In genomic region chr3:159971311-159971710, GRCh38 we compare ENCODE assay signal across 22 cellular contexts. TPM values are rescaled to one million over a fixed set of nuclear protein-coding genes. Genes with fewer than 3 reads are reported as not detected.
DNase-seq lines count a peak whose midpoint lies in the region; ATAC-seq, FAIRE-seq and TF ChIP-seq lines count a peak whose summit lies in the region.
"Had no signal": no experiment of that assay in that cellular context is flagged by ENCODE, and none has a peak within 500 bp of the region (broad histone marks: within the 10 kb centered on the region; RNA-seq: fewer than 3 reads in every experiment).

No MANE protein-coding gene starts in this region.

- WGBS in H1 (ENCODE audit: extremely low coverage in 1 of 2, insufficient coverage in 1 of 2, insufficient read length in 1 of 2, insufficient replicate concordance in 2 of 2, low coverage in 1 of 2, low lambda C conversion rate in 2 of 2, missing lambda C conversion rate in 1 of 2), 2 experiments = 89% methylated on average over 7 of the region's 7 CpGs; no CpG with 5 or more reads in 1 of the 2 experiments
- 90% methylated on average over 7 of the region's 7 CpGs; no CpG with 5 or more reads in 1 of the 2 donors for WGBS in transverse colon (ENCODE audit: low coverage in 1 of 2), 2 donors

- CTCF ChIA-PET in HEK293 (lab: Yijun Ruan, JAX) (interaction anchor here (0.6 to 1.3 kb wide), 3 partner anchors 16 to 143 kb away, joined by 3 to 4 read pairs (median 3); partner anchors contain the start of gene IL12A), H1 (lab: Charles Lee; ENCODE audit: partially characterized antibody) (interaction anchor here (0.7 to 2.1 kb wide), 4 partner anchors 14 to 35 kb away, joined by 3 to 14 read pairs (median 6); no protein-coding TSS in a partner anchor)

- no peak overlapping the region for H4K8ac ChIP-seq in H1 (ENCODE audit: extremely low read depth, insufficient read depth, low read length)

- intact Hi-C loops in transverse colon (cut with DNase I; ENCODE audit: low total_unique reads) = no loop called here

- no peak for TF ChIP-seq CTCF in HEK293 (tag by site-specific recombination; IDR thresholded peaks at IDR 0.05)
- no peak for TF ChIP-seq CTCF in H1 (IDR thresholded peaks at IDR 0.05; ENCODE audit: control extremely low read depth in 1 of 3, insufficient read depth in 1 of 3, low read depth in 1 of 3, low read length in 3 of 3)
- TF ChIP-seq CTCF in transverse colon (IDR thresholded peaks at IDR 0.05) = no peak

- H4K91ac ChIP-seq in H1 (replicated peaks; ENCODE audit: insufficient read length, low read length) = no peak overlapping the region

- no peak overlapping the region for H3K4ac ChIP-seq in H1 (replicated peaks; ENCODE audit: insufficient read length, low read depth, low read length)

- no peak overlapping the region for H3K23ac ChIP-seq in H1 (ENCODE audit: insufficient read length)

- H2BK15ac ChIP-seq in H1 (ENCODE audit: low read length) = no peak overlapping the region

- TF ChIP-seq EP300 in H1 (IDR thresholded peaks at IDR 0.05; ENCODE audit: borderline replicate concordance in 1 of 2, low read depth in 2 of 2, low read length in 2 of 2) (no peak), transverse colon (IDR thresholded peaks at IDR 0.05; ENCODE audit: low read depth) (no peak)

- H3K56ac ChIP-seq in H1 (replicated peaks; ENCODE audit: insufficient read length, low read depth, low read length) = no peak overlapping the region

- no peak overlapping the region for H2BK5ac ChIP-seq in H1 (ENCODE audit: low read depth, low read length)

- no peaks in the 10 kb centered on the region for H3K4me1 ChIP-seq in HEK293 (ENCODE audit: control insufficient read depth, insufficient read depth, low read length)
- no peaks in the 10 kb centered on the region for H3K4me1 ChIP-seq in H1 (replicated peaks in 1 of 4; ENCODE audit: control insufficient read depth in 3 of 4, insufficient read depth in 4 of 4, low read length in 3 of 4)
- H3K4me1 ChIP-seq in transverse colon = no peaks in the 10 kb centered on the region
- no peaks in the 10 kb centered on the region for H3K4me1 ChIP-seq in SJCRH30
- H3K4me1 ChIP-seq: BLaER1 treated with 17β-estradiol and CSF1 and Interleukin-3, amounts not matched to agents 10 nM and 100 nM; Caco-2 had no signal

- H3K36me3 ChIP-seq in HEK293 (ENCODE audit: control insufficient read depth in 2 of 2, insufficient read depth in 1 of 2, low read length in 2 of 2) = no peaks in the 10 kb centered on the region
- no peaks in the 10 kb centered on the region for H3K36me3 ChIP-seq in H1 (ENCODE audit: control insufficient read depth in 2 of 4, insufficient read depth in 4 of 4, low read length in 3 of 4)
- no peaks in the 10 kb centered on the region for H3K36me3 ChIP-seq in transverse colon
- H3K36me3 ChIP-seq in SJCRH30 = no peaks in the 10 kb centered on the region
- H3K36me3 ChIP-seq: BLaER1 treated with 17β-estradiol and CSF1 and Interleukin-3, amounts not matched to agents 10 nM and 100 nM had no signal

- H2BK120ac ChIP-seq in H1 (replicated peaks; ENCODE audit: low read depth, low read length) = no peak overlapping the region

- TF ChIP-seq POLR2A in H1 (IDR thresholded peaks at IDR 0.05; ENCODE audit: control extremely low read depth in 1 of 2, low read depth in 2 of 2, low read length in 2 of 2) (no peak), transverse colon (IDR thresholded peaks at IDR 0.05) (no peak)

- H3K4me2 ChIP-seq in H1 (ENCODE audit: insufficient read depth in 1 of 2, low read depth in 2 of 2, low read length in 2 of 2) = no peak overlapping the region
- H3K4me2 ChIP-seq: BLaER1 treated with 17β-estradiol and CSF1 and Interleukin-3, amounts not matched to agents 10 nM and 100 nM; SK-N-SH had no signal

- H3K9ac ChIP-seq in H1 (replicated peaks in 1 of 4; ENCODE audit: extremely low read depth in 1 of 4, low read depth in 3 of 4, low read length in 3 of 4) = no peak overlapping the region
- H3K9ac ChIP-seq: BLaER1 treated with 17β-estradiol and CSF1 and Interleukin-3, amounts not matched to agents 10 nM and 100 nM; GM23248; SK-N-SH had no signal

- no peak overlapping the region for H4K5ac ChIP-seq in H1 (ENCODE audit: insufficient read length, low read depth, low read length)

- H3K14ac ChIP-seq in H1 (ENCODE audit: insufficient read length) = no peak overlapping the region

- H3K27ac ChIP-seq in HEK293 (ENCODE audit: extremely low read depth, low read depth, low read length) (no peak overlapping the region), H1 (ENCODE audit: low read depth, low read length) (no peak overlapping the region), transverse colon (no peak overlapping the region), SJCRH30 (no peak overlapping the region)
- H3K27ac ChIP-seq: BLaER1 treated with 17β-estradiol and CSF1 and Interleukin-3, amounts not matched to agents 10 nM and 100 nM; GM23248 had no signal

- H2AFZ ChIP-seq in H1 (ENCODE audit: low read length) = peak overlapping the region; percentile 26; the same call in 1 of the 2 replicates
- H2AFZ ChIP-seq: GM23248 had no signal

- no peaks in the 10 kb centered on the region for H3K79me1 ChIP-seq in H1 (ENCODE audit: low read depth, low read length)

- ATAC-seq in HG02763 (IDR thresholded peaks at IDR 0.05; ENCODE audit: unreplicated experiment) (no peak), HG02981 (IDR thresholded peaks at IDR 0.05; ENCODE audit: unreplicated experiment) (no peak)

- H2BK20ac ChIP-seq in H1 (ENCODE audit: low read length) = no peak overlapping the region

- H3K27me3 ChIP-seq in H1 (replicated peaks in 1 of 4; ENCODE audit: control insufficient read depth in 3 of 4, extremely low read depth in 1 of 4, insufficient read depth in 3 of 4, low read length in 3 of 4) (no peaks in the 10 kb centered on the region), transverse colon (no peaks in the 10 kb centered on the region), SJCRH30 (no peaks in the 10 kb centered on the region)
- H3K27me3 ChIP-seq: BLaER1 treated with 17β-estradiol and CSF1 and Interleukin-3, amounts not matched to agents 10 nM and 100 nM had no signal

- no peak for FAIRE-seq in H1 (lab: Jason Lieb, UNC)
- FAIRE-seq: GM18507 had no signal

- no peak overlapping the region for H2AK5ac ChIP-seq in H1 (ENCODE audit: low read depth, low read length)

- POLR2A ChIA-PET in HEK293 (lab: Yijun Ruan, JAX) = no interaction called here
- POLR2A ChIA-PET in H1 (lab: Charles Lee; ENCODE audit: partially characterized antibody) = no interaction called here

- no peak for TF ChIP-seq RAD21 in H1 (IDR thresholded peaks at IDR 0.05 in 1 of 2, conservative IDR thresholded peaks at IDR 0.05 in 1 of 2; ENCODE audit: low read depth in 2 of 2, low read length in 2 of 2)

- H3K23me2 ChIP-seq in H1 (ENCODE audit: low read depth, low read length) = no peaks in the 10 kb centered on the region

- H2BK12ac ChIP-seq in H1 (ENCODE audit: low read depth, low read length) = no peak overlapping the region

- DNase-seq in NCI-H524 (lab: John Stamatoyannopoulos, UW) (peak; percentile 70 to 91), H1 (ENCODE audit: low read depth in 1 of 2, low spot score in 2 of 2) (no peak), transverse colon (no peak), SJCRH30 (no peak)
- DNase-seq: ACHN; Caco-2; CD4-positive, alpha-beta memory T cell; GDM1; GM23248; HCEC 1CT; Kasumi-1; NCI-H1694; NCI-H2227 treated with DMSO at 0.1 percent for 48 hours; NCI-H510A treated with DMSO at 0.1 percent for 48 hours; OCI-M1; SHP77; SK-N-SH had no signal

- H3K9me3 ChIP-seq in HEK293 (ENCODE audit: control insufficient read depth, insufficient read depth, low read depth, low read length) = no peaks in the 10 kb centered on the region
- H3K9me3 ChIP-seq in H1 (ENCODE audit: insufficient read depth in 2 of 2, low read depth in 1 of 2, low read length in 1 of 2) = no peaks in the 10 kb centered on the region
- H3K9me3 ChIP-seq in transverse colon = no peaks in the 10 kb centered on the region
- H3K9me3 ChIP-seq in SJCRH30 (replicated peaks) = no peaks in the 10 kb centered on the region
- H3K9me3 ChIP-seq: BLaER1 treated with 17β-estradiol and CSF1 and Interleukin-3, amounts not matched to agents 10 nM and 100 nM; Caco-2; SK-N-SH had no signal

- H3K4me3 ChIP-seq in HEK293 (ENCODE audit: low read depth, low read length) (no peak overlapping the region), H1 (ENCODE audit: extremely low read depth in 1 of 4, insufficient read depth in 2 of 4, low read depth in 3 of 4, low read length in 4 of 4) (no peak overlapping the region), transverse colon (no peak overlapping the region), SJCRH30 (no peak overlapping the region)
- H3K4me3 ChIP-seq: BLaER1 treated with 17β-estradiol and CSF1 and Interleukin-3, amounts not matched to agents 10 nM and 100 nM; GM23248 had no signal

- no peaks in the 10 kb centered on the region for H4K20me1 ChIP-seq in H1 (replicated peaks in 1 of 2; ENCODE audit: control insufficient read depth in 1 of 2, insufficient read depth in 2 of 2, low read length in 2 of 2)
- H4K20me1 ChIP-seq: BLaER1 treated with 17β-estradiol and CSF1 and Interleukin-3, amounts not matched to agents 10 nM and 100 nM had no signal

- H3K18ac ChIP-seq in H1 (ENCODE audit: extremely low read depth, low read length) = no peak overlapping the region

- H3K79me2 ChIP-seq in H1 (ENCODE audit: control insufficient read depth in 1 of 2, insufficient read depth in 2 of 2, low read length in 2 of 2) = no peaks in the 10 kb centered on the region

- in situ Hi-C loops in transverse colon (cut with MboI; ENCODE audit: low pct_ligation_motif_present in 1 of 4, low pct_unique_long_range_greater_than_20kb in 1 of 4, low sequenced_read_pairs in 3 of 4) = no loop called here

TF ChIP-seq in H1, 55 proteins besides CTCF, POLR2A, EP300 and RAD21:
- TF ChIP-seq SRF (IDR thresholded peaks at IDR 0.05; ENCODE audit: low read depth, low read length) = no peak
- TF ChIP-seq SUZ12 (IDR thresholded peaks at IDR 0.05; ENCODE audit: low read length) = no peak

RNA-seq across cellular contexts. Expression of gene IL12A, which starts 17.3 kb away (rescaled TPM):
- total RNA-seq in H1 (2021; fragmentation: NEBNext Ultra II Directional; extraction: Animal tissue kit (Norgen Biotek cat#: 25700)) = 0.41 and 0.82 TPM in 2 replicates
- polyA plus RNA-seq in H1 (2011; rRNA removed) = 0.66 and 0.92 TPM in 2 replicates
- polyA plus RNA-seq in H1 (2011; cell fraction: cytosol; rRNA removed) = 0.45 TPM
- polyA plus RNA-seq in H1 (2011; cell fraction: nucleus; rRNA removed) = 1.9 TPM
- polyA plus RNA-seq in H1 (2012, experiment 1 of 2) = 0.29 to 1.0 TPM (median 0.51 TPM) in 4 replicates
- polyA plus RNA-seq in H1 (2012, experiment 2 of 2) = 0.42 TPM
- polyA plus RNA-seq in H1 (2013, experiment 1 of 2) = 0.49 TPM
- 0.48 TPM for polyA plus RNA-seq in H1 (2013, experiment 2 of 2)
- 0.15 and 0.16 TPM in 2 replicates for polyA minus RNA-seq in H1 (2011; rRNA and poly(A)+ RNA removed)
- not detected for polyA minus RNA-seq in H1 (2011; cell fraction: cytosol; rRNA and poly(A)+ RNA removed)
- 0.90 TPM for polyA minus RNA-seq in H1 (2011; cell fraction: nucleus; rRNA and poly(A)+ RNA removed)
- total RNA-seq in transverse colon = 1 to 10 TPM in 2 of 4 donors, not detected in 2; 3.4 to 6.4 TPM
- 0.05 TPM in 1 of 2 replicates, not detected in the other for total RNA-seq in SJCRH30 (2014; rRNA removed; shearing (Covaris generic))
- polyA plus RNA-seq: CD4-positive, alpha-beta memory T cell had no signal

Comparison
In these comparisons a context has a peak if more than half of its experiments do, and no peak if none do; other contexts are left out.
1. DNase-seq: peak in NCI-H524 (2 of 2); none in H1 (0 of 2), transverse colon (single experiment) and SJCRH30 (0 of 2).